Comparison of ENCODE assay signal across 17 cellular contexts in the genomic region with DNA sequence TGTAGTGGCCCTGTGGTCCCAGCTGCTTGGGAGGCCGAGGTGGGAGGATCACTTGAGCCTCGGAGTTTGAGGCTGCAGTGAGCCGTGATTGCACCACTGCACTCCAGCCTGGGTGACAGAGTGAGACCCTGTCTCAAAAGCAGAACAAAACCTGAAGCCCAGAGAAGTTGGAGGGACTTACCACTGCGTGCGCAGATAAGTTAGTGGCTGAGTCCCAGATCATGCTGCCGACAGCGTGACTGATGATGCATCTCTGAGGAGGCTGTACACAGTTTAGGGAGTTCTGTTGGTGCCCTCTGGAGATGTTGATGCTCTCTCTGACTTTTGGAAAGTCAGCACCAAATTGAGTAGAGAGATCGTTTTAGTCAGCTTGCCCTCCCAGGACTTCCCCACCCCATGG. TPM values are rescaled to one million over a fixed set of nuclear protein-coding genes. Genes with fewer than 3 reads are reported as not detected.
A peak's percentile ranks its signal among the peaks of the same experiment; 100 is the strongest.
DNase-seq lines count a peak whose midpoint lies in the region; ATAC-seq and TF ChIP-seq lines count a peak whose summit lies in the region.
"Had no signal": no experiment of that assay in that cellular context is flagged by ENCODE, and none has a peak within 500 bp of the region (broad histone marks: within the 10 kb centered on the region; RNA-seq: fewer than 3 reads in every experiment).

No MANE protein-coding gene starts in this region.

- H3K4me3 ChIP-seq in upper lobe of right lung: no peak overlapping the region
- H3K4me3 ChIP-seq: A549; BLaER1 treated with 17β-estradiol and CSF1 and Interleukin-3, amounts not matched to agents 10 nM and 100 nM; GM12878 had no signal

- intact Hi-C loops in cardiac septum (cut with DNase I) (no loop called here), left ventricle myocardium superior (cut with micrococcal nuclease) (loop anchor here (10.0 kb wide), 1 partner anchor 178 kb away; no protein-coding TSS in a partner anchor), upper lobe of right lung (cut with DNase I) (no loop called here)

- TF ChIP-seq CTCF in upper lobe of right lung (IDR thresholded peaks at IDR 0.05): no peak

- DNase-seq in cardiac septum (ENCODE audit: low spot score) (peak; percentile 2), left ventricle myocardium superior (no peak), mesenteric fat pad (ENCODE audit: low spot score) (peak; percentile 24), upper lobe of right lung (peak; percentile 41), T1000 (lab: John Stamatoyannopoulos, UW) (no peak)
- DNase-seq: AML-193; Caco-2; Calu3; CD4-positive, alpha-beta T cell; CD8-positive, alpha-beta T cell; DMS79 treated with DMSO at 0.1 percent for 48 hours had no signal

- no peaks in the 10 kb centered on the region for H3K4me1 ChIP-seq in upper lobe of right lung
- H3K4me1 ChIP-seq: Caco-2 had no signal

- no peaks in the 10 kb centered on the region for H3K36me3 ChIP-seq in upper lobe of right lung
- H3K36me3 ChIP-seq: BLaER1 treated with 17β-estradiol and CSF1 and Interleukin-3, amounts not matched to agents 10 nM and 100 nM had no signal

- no peaks in the 10 kb centered on the region for H3K9me3 ChIP-seq in upper lobe of right lung
- H3K9me3 ChIP-seq: A549; BLaER1 treated with 17β-estradiol and CSF1 and Interleukin-3, amounts not matched to agents 10 nM and 100 nM; Caco-2 had no signal

- no peak overlapping the region for H3K27ac ChIP-seq in upper lobe of right lung
- H3K27ac ChIP-seq: 22Rv1; A549; BLaER1 treated with 17β-estradiol and CSF1 and Interleukin-3, amounts not matched to agents 10 nM and 100 nM; C4-2B had no signal

- no peaks in the 10 kb centered on the region for H3K27me3 ChIP-seq in upper lobe of right lung

- ATAC-seq in left ventricle myocardium superior (no peak), upper lobe of right lung (no peak), HG02571 (IDR thresholded peaks at IDR 0.05; ENCODE audit: unreplicated experiment) (no peak)
- ATAC-seq: A549; CD8-positive, alpha-beta T cell; GM12878 had no signal

RNA-seq across cellular contexts. Expression of a gene that starts 15.8 kb away (rescaled TPM):
- total RNA-seq in cardiac septum (25.5 TPM), left ventricle myocardium superior (34.2 TPM), mesenteric fat pad (34.8 TPM), upper lobe of right lung (47.5 TPM)

RNA-seq across cellular contexts. Expression of a gene that starts 27.9 kb away (rescaled TPM):
- total RNA-seq in cardiac septum (2.2 TPM), left ventricle myocardium superior (1.5 TPM), mesenteric fat pad (2.5 TPM), upper lobe of right lung (3.7 TPM)

RNA-seq across cellular contexts. Expression of a gene that starts 58.7 kb away (rescaled TPM):
- total RNA-seq in cardiac septum: 5.5 TPM
- total RNA-seq in left ventricle myocardium superior: 8.7 TPM
- total RNA-seq in mesenteric fat pad: 2.4 TPM
- 4.8 TPM for total RNA-seq in upper lobe of right lung

Comparison
In these comparisons a context has a peak if more than half of its experiments do, and no peak if none do; other contexts are left out.
1. DNase-seq: peak in cardiac septum (single experiment), mesenteric fat pad (single experiment) and upper lobe of right lung (single experiment); none in left ventricle myocardium superior (single experiment) and T1000 (single experiment).